Comparison of ENCODE assay signal across 8 cellular contexts in the genomic region with DNA sequence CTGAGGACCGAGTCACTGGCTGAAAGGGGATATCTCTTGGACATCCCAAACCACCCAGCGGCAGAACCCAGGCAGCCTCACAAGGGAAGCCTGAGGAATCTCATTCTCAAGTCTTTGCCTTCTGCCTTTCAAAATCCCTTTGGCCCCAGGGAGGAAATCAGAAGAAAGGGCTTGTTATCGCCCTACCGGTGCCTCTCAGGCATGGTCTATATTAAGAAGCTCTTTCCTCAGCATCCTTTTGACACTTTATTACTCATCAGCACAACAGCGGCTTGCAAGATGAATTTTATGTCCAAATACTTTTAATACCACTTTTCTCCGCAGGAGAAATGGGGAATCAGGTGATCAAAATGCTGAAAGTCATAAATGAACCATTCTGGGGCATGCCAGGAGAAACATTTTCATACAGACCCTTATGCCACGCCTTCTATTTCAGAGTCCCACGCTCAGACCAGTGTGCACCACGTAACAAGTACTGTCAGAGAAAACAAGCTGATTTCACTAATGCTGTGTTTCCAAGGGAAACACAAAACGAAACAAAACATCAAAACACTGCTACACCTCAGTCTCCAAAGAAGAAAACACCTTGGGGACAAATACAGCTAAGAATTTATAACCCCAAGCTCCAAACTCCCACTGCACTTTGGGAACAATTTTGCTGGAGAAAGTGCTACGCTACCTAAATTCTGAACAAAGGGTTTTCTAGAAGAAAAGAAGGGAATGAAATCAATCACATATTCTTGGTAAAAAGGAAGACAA. TPM values are rescaled to one million over a fixed set of nuclear protein-coding genes. Genes with fewer than 3 reads are reported as not detected.
DNase-seq lines count a peak whose midpoint lies in the region; ATAC-seq and TF ChIP-seq lines count a peak whose summit lies in the region.

No MANE protein-coding gene starts in this region.

- in situ Hi-C loops in Panc1 (cut with HindIII; ENCODE audit: low pct_unique_long_range_greater_than_20kb, low sequenced_read_pairs) = no loop called here

- intact Hi-C loops in Panc1 (cut with micrococcal nuclease; ENCODE audit: unreplicated experiment) = no loop called here
- intact Hi-C loops in spleen (cut with DNase I; ENCODE audit: low total_unique reads) = no loop called here

- 44 to 60% (median 59%) methylated on average over 11 of the region's 11 CpGs for WGBS in spleen, 5 donors

- H3K36me3 ChIP-seq in Panc1 (ENCODE audit: control insufficient read depth, insufficient read depth, low read length) (no peaks in the 10 kb centered on the region), spleen (peaks cover 0 to 14% (median 0%) of the 10 kb centered on the region in 6 donors)

- H3K4me3 ChIP-seq in Panc1 (ENCODE audit: low read depth in 2 of 2, low read length in 2 of 2) = no peak overlapping the region
- peak overlapping the region in 1 of 8 donors; percentile 4 for H3K4me3 ChIP-seq in spleen

- DNase-seq in GM03348 (ENCODE audit: low spot score) (peak; percentile 35), Panc1 (ENCODE audit: low read depth, low spot score) (no peak), spleen (no peak), 8988T (no peak), COR-L47 (lab: John Stamatoyannopoulos, UW) (no peak), NCI-H2227 (lab: John Stamatoyannopoulos, UW; ENCODE audit: unreplicated experiment) (no peak)
- peak; percentile 41 for DNase-seq in effector CD4-positive, alpha-beta T cell

- H3K27ac ChIP-seq in Panc1 (ENCODE audit: low read length) (peak overlapping the region; percentile 68), spleen (peak overlapping the region in 6 of 8 donors; percentile 1 to 80 (median 74))

- POLR2A ChIA-PET in Panc1 (lab: Charles Lee) = interaction anchor here (0.5 kb wide), 1 partner anchor 44 kb away, joined by 8 read pairs; no protein-coding TSS in a partner anchor

- no TSS peak for BruUV-seq in Panc1 (replicated peaks; lab: Mats Ljungman, UMichigan)

- ATAC-seq in GM21717 (IDR thresholded peaks at IDR 0.05; ENCODE audit: unreplicated experiment) (peak; percentile 53), Panc1 (no peak)

- H3K9me3 ChIP-seq in Panc1 (ENCODE audit: control insufficient read depth, insufficient read depth, low read depth, low read length) (no peaks in the 10 kb centered on the region), spleen (no peaks in the 10 kb centered on the region)

- CTCF ChIA-PET in Panc1 (lab: Charles Lee) = interaction anchor here (0.5 kb wide), 1 partner anchor 999 kb away, joined by 4 read pairs; no protein-coding TSS in a partner anchor

- TF ChIP-seq POLR2A in spleen (IDR thresholded peaks at IDR 0.05) = no peak

- H3K4me1 ChIP-seq in Panc1 (ENCODE audit: control insufficient read depth, insufficient read depth, low read length) (peaks cover 33% of the 10 kb centered on the region), spleen (peaks cover 40 to 100% (median 88%) of the 10 kb centered on the region in 6 donors)

- H3K27me3 ChIP-seq in Panc1 (ENCODE audit: control insufficient read depth, insufficient read depth, low read length) (no peaks in the 10 kb centered on the region), spleen (replicated peaks in 1 of 7) (no peaks in the 10 kb centered on the region)

- TF ChIP-seq CTCF in Panc1 (IDR thresholded peaks at IDR 0.05) = no peak
- TF ChIP-seq CTCF in spleen (IDR thresholded peaks at IDR 0.05 in 8 of 11, conservative IDR thresholded peaks at IDR 0.05 in 3 of 11) = no peak

RNA-seq across cellular contexts. Expression of gene RAPGEF1, which starts 30.0 kb away (rescaled TPM):
- total RNA-seq in Panc1 (2021; ENCODE audit: unreplicated experiment) (86.8 TPM), spleen (100 to 1,000 TPM in 6 of 7 donors, 10 to 100 TPM in 1; 88.1 to 137 (median 118) TPM)
- 57.8 TPM for polyA plus RNA-seq in Panc1 (2012; ENCODE audit: insufficient read length)
- polyA plus RNA-seq in spleen = 10 to 100 TPM; 16.9 to 47.8 (median 19.9) TPM

Comparison
In these comparisons a context has a peak if more than half of its experiments do, and no peak if none do; other contexts are left out.
1. DNase-seq: peak in GM03348 (single experiment) and effector CD4-positive, alpha-beta T cell (single experiment); none in Panc1 (single experiment), spleen (single experiment), 8988T (single experiment), COR-L47 (single experiment) and NCI-H2227 (single experiment).